15 cellular contexts compared by ENCODE assay signal in the genomic region with DNA sequence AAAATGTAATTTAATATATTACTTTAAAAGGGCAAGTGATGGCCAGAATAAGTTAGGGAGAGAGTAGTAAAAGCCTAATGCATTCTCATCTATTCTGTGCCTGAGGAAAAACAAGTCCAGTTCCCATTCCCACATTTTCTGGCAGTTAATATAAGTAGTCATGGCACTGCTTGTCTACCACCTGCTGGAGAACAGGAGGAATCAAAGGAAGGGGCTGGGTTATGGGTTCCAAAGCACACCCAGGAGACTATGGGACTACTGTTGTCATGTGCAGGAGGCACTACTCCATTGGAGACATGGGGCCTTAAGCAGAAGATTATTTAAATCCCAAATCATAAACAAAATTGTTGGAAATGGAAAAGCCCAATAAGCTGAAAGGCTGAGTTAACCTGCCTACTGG.
DNase-seq lines count a peak whose midpoint lies in the region; ATAC-seq and TF ChIP-seq lines count a peak whose summit lies in the region.
"Had no signal": no experiment of that assay in that cellular context is flagged by ENCODE, and none has a peak within 500 bp of the region (broad histone marks: within the 10 kb centered on the region; RNA-seq: fewer than 3 reads in every experiment).

No MANE protein-coding gene starts in this region.

- no peak overlapping the region for H3K27ac Mint-ChIP-seq in MCF 10A (ENCODE audit: low read depth, unreplicated experiment)
- no peak overlapping the region for H3K27ac Mint-ChIP-seq in type B pancreatic cell
- H3K27ac Mint-ChIP-seq: activated naive CD4-positive, alpha-beta T cell treated with anti-CD3 and anti-CD28 coated beads, Interleukin-2, amount 50 U/mL, for 24 hours had no signal

- peak; percentile 51 for ATAC-seq in PC-3
- ATAC-seq: psoas muscle had no signal

- no peaks in the 10 kb centered on the region for H4K20me1 ChIP-seq in mammary epithelial cell (ENCODE audit: insufficient read depth, low read length)
- H4K20me1 ChIP-seq in PC-3 (ENCODE audit: low read length): no peaks in the 10 kb centered on the region

- H3K9ac ChIP-seq in mammary epithelial cell (ENCODE audit: insufficient read depth, low read length): no peak overlapping the region
- H3K9ac ChIP-seq in PC-3 (ENCODE audit: low read length): no peak overlapping the region

- BruUV-seq in MCF 10A (replicated peaks; lab: Mats Ljungman, UMichigan) (no TSS peak), mammary epithelial cell (replicated peaks; lab: Mats Ljungman, UMichigan) (no TSS peak), PC-3 (replicated peaks; lab: Mats Ljungman, UMichigan) (no TSS peak)

- TF ChIP-seq CTCF in MCF 10A (IDR thresholded peaks at IDR 0.05; ENCODE audit: unreplicated experiment) (no peak), mammary epithelial cell (conservative IDR thresholded peaks at IDR 0.05 in 1 of 2, IDR thresholded peaks at IDR 0.05 in 1 of 2; ENCODE audit: extremely low read depth in 1 of 2, insufficient read depth in 1 of 2, low read depth in 1 of 2, low read length in 2 of 2) (no peak), PC-3 (conservative IDR thresholded peaks at IDR 0.05; ENCODE audit: low read depth, low read length) (peak; percentile 39; the same call in 1 of the 2 replicates), fibroblast of villous mesenchyme (IDR thresholded peaks at IDR 0.05; ENCODE audit: insufficient read depth, low read depth, low read length) (peak; percentile 9), type B pancreatic cell (conservative IDR thresholded peaks at IDR 0.05) (peak; percentile 21), GM13976 (IDR thresholded peaks at IDR 0.05; ENCODE audit: borderline replicate concordance, control extremely low read depth, extremely low read depth, insufficient read depth, missing control alignments) (no peak)

- in situ Hi-C loops in mammary epithelial cell (cut with MboI; ENCODE audit: low sequenced_read_pairs in 2 of 2): no loop called here
- in situ Hi-C loops in GM13976 (cut with MboI; ENCODE audit: low sequenced_read_pairs, unreplicated experiment): no loop called here

- H3K4me2 ChIP-seq in mammary epithelial cell (ENCODE audit: insufficient read depth, low read depth, low read length) (no peak overlapping the region), PC-3 (ENCODE audit: low read length) (no peak overlapping the region)

- no peak overlapping the region for H3K4me3 Mint-ChIP-seq in MCF 10A (ENCODE audit: unreplicated experiment)
- no peak overlapping the region for H3K4me3 Mint-ChIP-seq in type B pancreatic cell
- H3K4me3 Mint-ChIP-seq: activated naive CD4-positive, alpha-beta T cell treated with anti-CD3 and anti-CD28 coated beads, Interleukin-2, amount 50 U/mL, for 24 hours had no signal

- no peaks in the 10 kb centered on the region for H3K9me2 ChIP-seq in PC-3 (replicated peaks; ENCODE audit: low read length)

- dilution Hi-C loops in mammary epithelial cell (cut with HindIII; ENCODE audit: low sequenced_read_pairs): no loop called here

- no peaks in the 10 kb centered on the region for H3K79me2 ChIP-seq in mammary epithelial cell (ENCODE audit: insufficient read depth, low read length)
- no peaks in the 10 kb centered on the region for H3K79me2 ChIP-seq in PC-3 (ENCODE audit: low read length)

- H3K36me3 ChIP-seq in mammary epithelial cell (ENCODE audit: insufficient read depth, low read length): no peaks in the 10 kb centered on the region
- H3K36me3 ChIP-seq in PC-3 (ENCODE audit: low read depth, low read length): no peaks in the 10 kb centered on the region

- H3K4me1 ChIP-seq in mammary epithelial cell (ENCODE audit: insufficient read depth, low read length) (no peaks in the 10 kb centered on the region), PC-3 (ENCODE audit: insufficient read depth, low read length) (no peaks in the 10 kb centered on the region)
- H3K4me1 ChIP-seq: psoas muscle had no signal

- H2AFZ ChIP-seq in mammary epithelial cell (ENCODE audit: low read depth, low read length) (no peak overlapping the region), PC-3 (ENCODE audit: low read length) (no peak overlapping the region)

- H3K36me3 Mint-ChIP-seq in MCF 10A (ENCODE audit: insufficient read depth, unreplicated experiment): peaks cover 6% of the 10 kb centered on the region
- peaks cover 3% of the 10 kb centered on the region for H3K36me3 Mint-ChIP-seq in type B pancreatic cell
- H3K36me3 Mint-ChIP-seq: activated naive CD4-positive, alpha-beta T cell treated with anti-CD3 and anti-CD28 coated beads, Interleukin-2, amount 50 U/mL, for 24 hours had no signal

- H3K27me3 ChIP-seq in mammary epithelial cell (ENCODE audit: insufficient read depth, low read length): no peaks in the 10 kb centered on the region
- H3K27me3 ChIP-seq in PC-3 (ENCODE audit: low read length): no peaks in the 10 kb centered on the region

- peak; percentile 18 for DNase-seq in MCF 10A (ENCODE audit: unreplicated experiment)
- DNase-seq in mammary epithelial cell: no peak
- DNase-seq in PC-3: peak; percentile 29
- no peak for DNase-seq in fibroblast of villous mesenchyme (ENCODE audit: low read depth)
- no peak for DNase-seq in type B pancreatic cell (ENCODE audit: extremely low spot score, unreplicated experiment)
- no peak for DNase-seq in NOMO-1 (lab: John Stamatoyannopoulos, UW; ENCODE audit: unreplicated experiment in 2 of 2)
- no peak for DNase-seq in activated CD4-positive, CD25-positive, alpha-beta regulatory T cell treated with anti-CD3 and anti-CD28 coated beads, Interleukin-2, amount 50 U/mL, for 72 hours
- no peak for DNase-seq in GM13976 (ENCODE audit: low spot score)
- DNase-seq: DMS79, kidney, MV-4-11, psoas muscle, RPMI8226, T-helper 1 cell had no signal

- POLR2A ChIA-PET in MCF 10A (lab: Yijun Ruan, JAX) (no interaction called here), PC-3 (lab: Charles Lee; ENCODE audit: unreplicated experiment) (no interaction called here)

- H3F3A ChIP-seq in PC-3 (ENCODE audit: low read length, unreplicated experiment): no peaks in the 10 kb centered on the region

- H3K4me1 Mint-ChIP-seq in MCF 10A (ENCODE audit: insufficient read depth, unreplicated experiment) (no peaks in the 10 kb centered on the region), type B pancreatic cell (ENCODE audit: unreplicated experiment) (no peaks in the 10 kb centered on the region)
- H3K4me1 Mint-ChIP-seq: activated naive CD4-positive, alpha-beta T cell treated with anti-CD3 and anti-CD28 coated beads, Interleukin-2, amount 50 U/mL, for 24 hours had no signal

- H3K4me3 ChIP-seq in mammary epithelial cell (replicated peaks in 1 of 3; ENCODE audit: insufficient read depth in 1 of 3, low read depth in 2 of 3, low read length in 3 of 3) (no peak overlapping the region), PC-3 (ENCODE audit: low read length) (no peak overlapping the region), fibroblast of villous mesenchyme (ENCODE audit: low read depth, low read length) (no peak overlapping the region)
- H3K4me3 ChIP-seq: psoas muscle had no signal

- H3K9me3 ChIP-seq in mammary epithelial cell (replicated peaks; ENCODE audit: insufficient read depth, low read length) (peaks cover 7% of the 10 kb centered on the region), PC-3 (ENCODE audit: low read length) (no peaks in the 10 kb centered on the region)
- H3K9me3 ChIP-seq: psoas muscle had no signal

- H3K27ac ChIP-seq in mammary epithelial cell (ENCODE audit: insufficient read depth, low read depth, low read length): no peak overlapping the region
- no peak overlapping the region for H3K27ac ChIP-seq in PC-3 (ENCODE audit: low read length)
- H3K27ac ChIP-seq: psoas muscle had no signal

- H3K9me3 Mint-ChIP-seq in MCF 10A (ENCODE audit: unreplicated experiment): peaks cover 4% of the 10 kb centered on the region
- no peaks in the 10 kb centered on the region for H3K9me3 Mint-ChIP-seq in type B pancreatic cell

- intact Hi-C loops in MCF 10A (cut with micrococcal nuclease) (no loop called here), mammary epithelial cell (cut with micrococcal nuclease) (no loop called here), PC-3 (cut with micrococcal nuclease) (no loop called here)

- CTCF ChIA-PET in MCF 10A (lab: Yijun Ruan, JAX): no interaction called here
- CTCF ChIA-PET in mammary epithelial cell (lab: Charles Lee; ENCODE audit: low non-redundant PET): no interaction called here
- CTCF ChIA-PET in PC-3 (lab: Charles Lee): no interaction called here

- H3K27me3 Mint-ChIP-seq in MCF 10A (ENCODE audit: insufficient read depth, unreplicated experiment) (no peaks in the 10 kb centered on the region), type B pancreatic cell (no peaks in the 10 kb centered on the region)
- H3K27me3 Mint-ChIP-seq: activated naive CD4-positive, alpha-beta T cell treated with anti-CD3 and anti-CD28 coated beads, Interleukin-2, amount 50 U/mL, for 24 hours had no signal

Comparison
In these comparisons a context has a peak if more than half of its experiments do, and no peak if none do; other contexts are left out.
1. DNase-seq: peak in MCF 10A (single experiment) and PC-3 (single experiment); none in mammary epithelial cell (single experiment), fibroblast of villous mesenchyme (single experiment), type B pancreatic cell (single experiment), NOMO-1 (0 of 2), activated CD4-positive, CD25-positive, alpha-beta regulatory T cell treated with anti-CD3 and anti-CD28 coated beads, Interleukin-2, amount 50 U/mL, for 72 hours (single experiment) and GM13976 (single experiment).
2. CTCF ChIP-seq: peak in PC-3 (single experiment), fibroblast of villous mesenchyme (single experiment) and type B pancreatic cell (single experiment); none in MCF 10A (single experiment), mammary epithelial cell (0 of 2) and GM13976 (single experiment).